ENCODE assay signal across 1 cellular context in genomic region chr16:69930117-69930776, GRCh38.
TF ChIP-seq lines count a peak whose summit lies in the region.

No MANE protein-coding gene starts in this region.

TF ChIP-seq in SK-N-SH treated with all-trans-retinoic acid at 6 μM for 48 hours, 23 proteins besides CTCF, POLR2A, EP300 and RAD21 (continued from another document):
- TF ChIP-seq POU6F1 (CRISPR knock-in tag; IDR thresholded peaks at IDR 0.05; ENCODE audit: borderline replicate concordance, low read depth) (no peak), PPARA (CRISPR knock-in tag; IDR thresholded peaks at IDR 0.05; ENCODE audit: borderline replicate concordance) (no peak), ZNF565 (CRISPR knock-in tag; conservative IDR thresholded peaks at IDR 0.05; ENCODE audit: low read depth) (no peak), RARB (CRISPR knock-in tag; IDR thresholded peaks at IDR 0.05) (no peak), TOX (CRISPR knock-in tag; IDR thresholded peaks at IDR 0.05; ENCODE audit: borderline replicate concordance) (no peak), ZFP3 (CRISPR knock-in tag; IDR thresholded peaks at IDR 0.05) (no peak), ZNF70 (CRISPR knock-in tag; IDR thresholded peaks at IDR 0.05) (no peak), SNAI2 (CRISPR knock-in tag; IDR thresholded peaks at IDR 0.05) (no peak), ZNF8 (CRISPR knock-in tag; IDR thresholded peaks at IDR 0.05) (no peak)
- TF ChIP-seq, protein P1, sequence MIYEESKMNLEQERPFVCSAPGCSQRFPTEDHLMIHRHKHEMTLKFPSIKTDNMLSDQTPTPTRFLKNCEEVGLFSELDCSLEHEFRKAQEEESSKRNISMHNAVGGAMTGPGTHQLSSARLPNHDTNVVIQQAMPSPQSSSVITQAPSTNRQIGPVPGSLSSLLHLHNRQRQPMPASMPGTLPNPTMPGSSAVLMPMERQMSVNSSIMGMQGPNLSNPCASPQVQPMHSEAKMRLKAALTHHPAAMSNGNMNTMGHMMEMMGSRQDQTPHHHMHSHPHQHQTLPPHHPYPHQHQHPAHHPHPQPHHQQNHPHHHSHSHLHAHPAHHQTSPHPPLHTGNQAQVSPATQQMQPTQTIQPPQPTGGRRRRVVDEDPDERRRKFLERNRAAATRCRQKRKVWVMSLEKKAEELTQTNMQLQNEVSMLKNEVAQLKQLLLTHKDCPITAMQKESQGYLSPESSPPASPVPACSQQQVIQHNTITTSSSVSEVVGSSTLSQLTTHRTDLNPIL (CRISPR knock-in tag; IDR thresholded peaks at IDR 0.05; ENCODE audit: low read depth): no peak
